In genomic region chr1:151006331-151007052, GRCh38 we compare ENCODE assay signal across 8 cellular contexts. TPM values are rescaled to one million over a fixed set of nuclear protein-coding genes. Genes with fewer than 3 reads are reported as not detected.
DNase-seq lines count a peak whose midpoint lies in the region; ATAC-seq lines count a peak whose summit lies in the region.

Gene MINDY1, minus strand, starts transcription at chr1:151006902. Its CDS starts 4,285 bp downstream, at chr1:151002617.

- H3K9me3 Mint-ChIP-seq in activated CD4-positive, alpha-beta memory T cell treated with anti-CD3 and anti-CD28 coated beads for 36 hours = no peaks in the 10 kb centered on the region

- H3K27ac ChIP-seq in temporal lobe (ENCODE audit: low read depth, low read length) = peak within 1 kb of the TSS; percentile 98

- ATAC-seq in HG03175 (IDR thresholded peaks at IDR 0.05; ENCODE audit: unreplicated experiment) (peak; percentile 34), esophagus mucosa (peak; percentile 63), HG02763 (IDR thresholded peaks at IDR 0.05; ENCODE audit: unreplicated experiment) (no peak)

- DNase-seq in ELF-1 (ENCODE audit: low read depth, low spot score) (peak; percentile 91), NCI-H526 treated with DMSO at 0.1 percent for 48 hours (lab: John Stamatoyannopoulos, UW) (peak; percentile 98), midbrain (lab: John Stamatoyannopoulos, UW) (peak; percentile 88)
- peak; percentile 62 for DNase-seq in activated CD4-positive, alpha-beta memory T cell treated with anti-CD3 and anti-CD28 coated beads for 36 hours

- POLR2A ChIA-PET in activated CD4-positive, alpha-beta memory T cell treated with anti-CD3 and anti-CD28 coated beads for 36 hours (lab: Charles Lee) = interaction anchor here (0.5 to 2.9 kb wide), 8 partner anchors 11 to 641 kb away, joined by 3 to 17 read pairs (median 3); partner anchors contain the start of genes CDC42SE1 and CERS2

- peaks cover 9% of the 10 kb centered on the region for H3K36me3 Mint-ChIP-seq in activated CD4-positive, alpha-beta memory T cell treated with anti-CD3 and anti-CD28 coated beads for 36 hours

- intact Hi-C loops in activated CD4-positive, alpha-beta memory T cell treated with anti-CD3 and anti-CD28 coated beads for 36 hours (cut with micrococcal nuclease) = loop anchor here (1.0 to 5.0 kb wide), 4 partner anchors 275 to 639 kb away; partner anchors contain the start of gene ENSA

- H3K27ac Mint-ChIP-seq in activated CD4-positive, alpha-beta memory T cell treated with anti-CD3 and anti-CD28 coated beads for 36 hours = peak within 1 kb of the TSS; percentile 97

- H3K4me3 Mint-ChIP-seq in activated CD4-positive, alpha-beta memory T cell treated with anti-CD3 and anti-CD28 coated beads for 36 hours = peak within 1 kb of the TSS; percentile 99

- CTCF ChIA-PET in activated CD4-positive, alpha-beta memory T cell treated with anti-CD3 and anti-CD28 coated beads for 36 hours (lab: Charles Lee) = interaction anchor here (0.8 to 14.0 kb wide), 13 partner anchors 9 to 167 kb away, joined by 3 to 222 read pairs (median 5); partner anchors contain the start of genes ANXA9, C1orf56 and CERS2

- H3K27me3 Mint-ChIP-seq in activated CD4-positive, alpha-beta memory T cell treated with anti-CD3 and anti-CD28 coated beads for 36 hours = no peaks in the 10 kb centered on the region

- peaks cover 78% of the 10 kb centered on the region for H3K4me1 Mint-ChIP-seq in activated CD4-positive, alpha-beta memory T cell treated with anti-CD3 and anti-CD28 coated beads for 36 hours (ENCODE audit: low read depth)

RNA-seq across cellular contexts. Expression of gene MINDY1, which starts in this region (rescaled TPM):
- total RNA-seq in activated CD4-positive, alpha-beta memory T cell treated with anti-CD3 and anti-CD28 coated beads for 36 hours = 10 to 100 TPM; 16.4 to 18.3 TPM
- 33.4 TPM for total RNA-seq in esophagus mucosa
- total RNA-seq in temporal lobe = 10.8 TPM
